ENCODE assay signal across 19 cellular contexts in genomic region chr10:1788401-1788800, GRCh38. TPM values are rescaled to one million over a fixed set of nuclear protein-coding genes. Genes with fewer than 3 reads are reported as not detected.
DNase-seq lines count a peak whose midpoint lies in the region; ATAC-seq and TF ChIP-seq lines count a peak whose summit lies in the region.
"Had no signal": no experiment of that assay in that cellular context is flagged by ENCODE, and none has a peak within 500 bp of the region (broad histone marks: within the 10 kb centered on the region; RNA-seq: fewer than 3 reads in every experiment).

No MANE protein-coding gene starts in this region.

- TF ChIP-seq CTCF in GM23338 (conservative IDR thresholded peaks at IDR 0.05; ENCODE audit: low read depth in 2 of 2) = no peak
- no peak for TF ChIP-seq CTCF in glutamatergic neuron (IDR thresholded peaks at IDR 0.05; ENCODE audit: partially characterized antibody, unreplicated experiment)

- H3F3A ChIP-seq in GM23338 (replicated peaks; ENCODE audit: low read depth) = no peaks in the 10 kb centered on the region

- no peak overlapping the region for H3K4me3 Mint-ChIP-seq in GM23338
- no peak overlapping the region for H3K4me3 Mint-ChIP-seq in glutamatergic neuron (ENCODE audit: unreplicated experiment)
- H3K4me3 Mint-ChIP-seq: CD4-positive, alpha-beta memory T cell had no signal

- no peaks in the 10 kb centered on the region for H3K27me3 ChIP-seq in GM23338 (ENCODE audit: insufficient read depth)

- H3K27me3 Mint-ChIP-seq in GM23338 (ENCODE audit: insufficient read depth, low read depth, poor library complexity) = peaks cover 9% of the 10 kb centered on the region
- H3K27me3 Mint-ChIP-seq in glutamatergic neuron (ENCODE audit: unreplicated experiment) = peaks cover 4% of the 10 kb centered on the region

- no peak for DNase-seq in GM23338 (ENCODE audit: low spot score)
- DNase-seq in NCI-H82 (lab: John Stamatoyannopoulos, UW) = peak; percentile 90
- DNase-seq in glutamatergic neuron = no peak
- no peak for DNase-seq in globus pallidus (ENCODE audit: low spot score)
- no peak for DNase-seq in OCI-M1 (lab: John Stamatoyannopoulos, UW)
- DNase-seq in NCI-H345 (lab: John Stamatoyannopoulos, UW) = no peak
- no peak for DNase-seq in cerebellum (ENCODE audit: low spot score)
- DNase-seq: C1 segment of cervical spinal cord; Calu3; CD4-positive, alpha-beta memory T cell; COR-L47; DMS 273 treated with DMSO at 0.1 percent for 48 hours; DMS79 treated with DMSO at 0.1 percent for 48 hours; GF-D8; H7; HCEC 1CT had no signal

- H2AFZ ChIP-seq in GM23338 = peak overlapping the region; percentile 28; the same call in 1 of the 2 replicates

- H3K27ac ChIP-seq in GM23338 (ENCODE audit: low read depth) = no peak overlapping the region

- H3K36me3 Mint-ChIP-seq in GM23338 (ENCODE audit: low read depth) (no peaks in the 10 kb centered on the region; the same call in 2 of the 3 replicates), glutamatergic neuron (ENCODE audit: unreplicated experiment) (no peaks in the 10 kb centered on the region)
- H3K36me3 Mint-ChIP-seq: CD4-positive, alpha-beta memory T cell had no signal

- H3K9me3 Mint-ChIP-seq in GM23338 (peaks cover 1% of the 10 kb centered on the region; the same call in 1 of the 3 replicates), glutamatergic neuron (ENCODE audit: unreplicated experiment) (peaks cover 7% of the 10 kb centered on the region)

- H3K27ac Mint-ChIP-seq in GM23338 (no peak overlapping the region), glutamatergic neuron (ENCODE audit: unreplicated experiment) (peak overlapping the region; percentile 5)
- H3K27ac Mint-ChIP-seq: CD4-positive, alpha-beta memory T cell had no signal

- ATAC-seq in GM23338 = no peak

- H3K36me3 ChIP-seq in GM23338 (ENCODE audit: insufficient read depth) = no peaks in the 10 kb centered on the region

- H3K4me3 ChIP-seq in GM23338 = no peak overlapping the region

- H3K4me2 ChIP-seq in GM23338 = no peak overlapping the region

- no peaks in the 10 kb centered on the region for H4K20me1 ChIP-seq in GM23338 (replicated peaks; ENCODE audit: insufficient read depth)

- no peaks in the 10 kb centered on the region for H3K9me2 ChIP-seq in GM23338 (ENCODE audit: insufficient read depth)

- no peaks in the 10 kb centered on the region for H3K79me2 ChIP-seq in GM23338 (replicated peaks; ENCODE audit: insufficient read depth)

- H3K4me1 Mint-ChIP-seq in GM23338 (peaks cover 35% of the 10 kb centered on the region), glutamatergic neuron (ENCODE audit: low read depth, unreplicated experiment) (peaks cover 9% of the 10 kb centered on the region)
- H3K4me1 Mint-ChIP-seq: CD4-positive, alpha-beta memory T cell had no signal

- peaks cover 7% of the 10 kb centered on the region; the same call in 1 of the 2 replicates for H3K4me1 ChIP-seq in GM23338 (ENCODE audit: insufficient read depth)

TF ChIP-seq in GM23338, 12 proteins besides CTCF, POLR2A, EP300 and RAD21:
- TF ChIP-seq JUNB (IDR thresholded peaks at IDR 0.05; ENCODE audit: unreplicated experiment) (no peak), POLR2AphosphoS5 (IDR thresholded peaks at IDR 0.05; ENCODE audit: low read depth) (no peak), REST (IDR thresholded peaks at IDR 0.05; ENCODE audit: unreplicated experiment) (no peak), ZNF114 (CRISPR knock-in tag; IDR thresholded peaks at IDR 0.05) (no peak), NANOG (IDR thresholded peaks at IDR 0.05; ENCODE audit: borderline replicate concordance) (no peak)

RNA-seq across cellular contexts. Expression of gene ADARB2, which starts 51.1 kb away (rescaled TPM):
- 1.6 and 5.0 TPM in 2 replicates for total RNA-seq in GM23338 (2014; rRNA removed; shearing (Covaris generic))
- 1.7 and 2.0 TPM in 2 replicates for polyA plus RNA-seq in GM23338 (2016; fragmentation: Nextera tagmentation; extraction: Ambion mirVana)
- total RNA-seq in glutamatergic neuron (ENCODE audit: unreplicated experiment) (20.6 TPM), cerebellum (8.2 TPM)
- total RNA-seq: A673, Calu3, G401 had no signal
- polyA plus RNA-seq: BJ; CD4-positive, alpha-beta memory T cell had no signal
